26 cellular contexts compared by ENCODE assay signal in genomic region chr11:10329356-10329755, GRCh38. TPM values are rescaled to one million over a fixed set of nuclear protein-coding genes. Genes with fewer than 3 reads are reported as not detected.
DNase-seq lines count a peak whose midpoint lies in the region; ATAC-seq and TF ChIP-seq lines count a peak whose summit lies in the region.
"Had no signal": no experiment of that assay in that cellular context is flagged by ENCODE, and none has a peak within 500 bp of the region (broad histone marks: within the 10 kb centered on the region; RNA-seq: fewer than 3 reads in every experiment).

No MANE protein-coding gene starts in this region.

- CTCF ChIA-PET in SK-N-SH (lab: Yijun Ruan, JAX) = interaction anchor here (1.3 to 2.8 kb wide), 2 partner anchors 25 to 406 kb away, joined by 3 to 6 read pairs; partner anchors contain the start of gene ADM

- in situ Hi-C loops in transverse colon (cut with MboI; ENCODE audit: low pct_ligation_motif_present in 1 of 4, low pct_unique_long_range_greater_than_20kb in 1 of 4, low sequenced_read_pairs in 3 of 4) = loop anchor here in 1 of 4 donors (10.0 kb wide), 1 partner anchor 575 kb away; no protein-coding TSS in a partner anchor

- no peak overlapping the region for H3K4me3 ChIP-seq in SK-N-SH (ENCODE audit: low read depth in 2 of 2, low read length in 1 of 2)
- H3K4me3 ChIP-seq in coronary artery = no peak overlapping the region
- H3K4me3 ChIP-seq in transverse colon = no peak overlapping the region
- H3K4me3 ChIP-seq: GM23338, heart right ventricle, K562, pancreas, right lobe of liver had no signal

- ATAC-seq in SK-N-SH treated with all-trans-retinoic acid at 6 μM for 48 hours (no peak), GM18502 (IDR thresholded peaks at IDR 0.05; ENCODE audit: poor library complexity, unreplicated experiment) (no peak)
- ATAC-seq: activated CD4-positive, alpha-beta T cell treated with anti-CD3 and anti-CD28 coated beads for 36 hours; activated T-cell treated with anti-CD3 and anti-CD28 coated beads, Interleukin-2, amount 50 U/mL, for 4 hours; GM23338; K562; left colon; T-helper 17 cell had no signal

- 100% methylated on average over 2 of the region's 2 CpGs for WGBS in SK-N-SH (ENCODE audit: low lambda C conversion rate)
- 100% methylated on average over 2 of the region's 2 CpGs; no CpG with 5 or more reads in 1 of the 2 donors for WGBS in transverse colon (ENCODE audit: low coverage in 1 of 2), 2 donors

- POLR2A ChIA-PET in SK-N-SH (lab: Yijun Ruan, JAX) = no interaction called here

- no peaks in the 10 kb centered on the region for H3K36me3 Mint-ChIP-seq in mesothelial cell of epicardium
- H3K36me3 Mint-ChIP-seq: naive thymus-derived CD4-positive, alpha-beta T cell had no signal

- peaks cover 2% of the 10 kb centered on the region for H3K27me3 Mint-ChIP-seq in mesothelial cell of epicardium (ENCODE audit: low read depth)

- no peaks in the 10 kb centered on the region for H3K79me2 ChIP-seq in SK-N-SH (ENCODE audit: insufficient read depth)

- no peak overlapping the region for H3K4me3 Mint-ChIP-seq in mesothelial cell of epicardium
- H3K4me3 Mint-ChIP-seq: activated CD4-positive, alpha-beta T cell treated with anti-CD3 and anti-CD28 coated beads for 36 hours; activated T-cell treated with anti-CD3 and anti-CD28 coated beads, Interleukin-2, amount 50 U/mL, for 4 hours; GM23338; naive thymus-derived CD4-positive, alpha-beta T cell; stimulated activated naive CD8-positive, alpha-beta T cell treated with anti-CD3 and anti-CD28 coated beads, Interleukin-15, Interleukin-2, amounts not matched to agents 100 ng/mL and 50 ng/mL, for 24 hours; T-helper 17 cell had no signal

- H3K4me1 ChIP-seq in SK-N-SH (ENCODE audit: control insufficient read depth in 1 of 2, insufficient read depth in 2 of 2, low read depth in 1 of 2, low read length in 1 of 2) = peaks cover 4 to 42% of the 10 kb centered on the region in 2 experiments
- peaks cover 5 to 41% (median 30%) of the 10 kb centered on the region in 4 donors for H3K4me1 ChIP-seq in transverse colon

- H3K36me3 ChIP-seq in SK-N-SH (replicated peaks in 1 of 2; ENCODE audit: control insufficient read depth in 1 of 2, insufficient read depth in 2 of 2, low read length in 1 of 2) (no peaks in the 10 kb centered on the region), transverse colon (no peaks in the 10 kb centered on the region)
- H3K36me3 ChIP-seq: heart right ventricle, pancreas, right lobe of liver had no signal

- H4K20me1 ChIP-seq in SK-N-SH (ENCODE audit: insufficient read depth) = no peaks in the 10 kb centered on the region

- TF ChIP-seq POLR2A in transverse colon (IDR thresholded peaks at IDR 0.05) = no peak

- TF ChIP-seq CTCF in SK-N-SH (IDR thresholded peaks at IDR 0.05) = no peak
- no peak for TF ChIP-seq CTCF in coronary artery (IDR thresholded peaks at IDR 0.05)
- TF ChIP-seq CTCF in mesothelial cell of epicardium (IDR thresholded peaks at IDR 0.05; ENCODE audit: unreplicated experiment) = no peak
- no peak for TF ChIP-seq CTCF in transverse colon (IDR thresholded peaks at IDR 0.05)

- TF ChIP-seq EP300 in SK-N-SH (IDR thresholded peaks at IDR 0.05; ENCODE audit: borderline replicate concordance in 1 of 2, low read depth in 1 of 2, low read length in 1 of 2) (no peak), transverse colon (IDR thresholded peaks at IDR 0.05; ENCODE audit: low read depth) (no peak)

- intact Hi-C loops in transverse colon (cut with DNase I; ENCODE audit: low total_unique reads) = no loop called here

- H3K9me2 ChIP-seq in SK-N-SH = no peaks in the 10 kb centered on the region

- peak overlapping the region; percentile 30; the same call in 1 of the 2 replicates for H3K4me2 ChIP-seq in SK-N-SH
- H3K4me2 ChIP-seq: GM23338 had no signal

- peaks cover 16% of the 10 kb centered on the region for H3K4me1 Mint-ChIP-seq in mesothelial cell of epicardium
- H3K4me1 Mint-ChIP-seq: activated CD4-positive, alpha-beta T cell treated with anti-CD3 and anti-CD28 coated beads for 36 hours; naive thymus-derived CD4-positive, alpha-beta T cell; T-helper 17 cell had no signal

- no peak for TF ChIP-seq RAD21 in SK-N-SH (IDR thresholded peaks at IDR 0.05; ENCODE audit: low read length)

- H3K27ac ChIP-seq in SK-N-SH (ENCODE audit: low read depth in 2 of 2, low read length in 1 of 2) (peak overlapping the region in 1 of 2 experiments; percentile 81; a peak in 2 of 4 replicates), coronary artery (peak overlapping the region; percentile 3 to 42), transverse colon (peak overlapping the region in 3 of 4 donors; percentile 69 to 81 (median 70))
- H3K27ac ChIP-seq: 22Rv1 had no signal

- H3F3A ChIP-seq in SK-N-SH (replicated peaks; ENCODE audit: insufficient read depth) = peaks cover 48% of the 10 kb centered on the region

- no peaks in the 10 kb centered on the region for H3K9me3 ChIP-seq in SK-N-SH
- H3K9me3 ChIP-seq in transverse colon = no peaks in the 10 kb centered on the region
- H3K9me3 ChIP-seq: pancreas, right lobe of liver had no signal

- H2AFZ ChIP-seq in SK-N-SH (ENCODE audit: low read depth) = no peak overlapping the region

- peak overlapping the region; percentile 75 for H3K27ac Mint-ChIP-seq in mesothelial cell of epicardium
- H3K27ac Mint-ChIP-seq: activated CD4-positive, alpha-beta T cell treated with anti-CD3 and anti-CD28 coated beads for 36 hours; GM23338; naive thymus-derived CD4-positive, alpha-beta T cell; stimulated activated naive CD8-positive, alpha-beta T cell treated with anti-CD3 and anti-CD28 coated beads, Interleukin-15, Interleukin-2, amounts not matched to agents 100 ng/mL and 50 ng/mL, for 24 hours; T-helper 17 cell had no signal

- DNase-seq in SK-N-SH (no peak), coronary artery (ENCODE audit: low spot score) (no peak), mesothelial cell of epicardium (ENCODE audit: low spot score in 2 of 2, unreplicated experiment in 2 of 2) (no peak), transverse colon (no peak), HT-29 (ENCODE audit: low spot score) (no peak)
- DNase-seq in activated CD4-positive, alpha-beta T cell treated with anti-CD3 and anti-CD28 coated beads, Interleukin-2, amount 50 U/mL, for 1 hour = no peak
- DNase-seq: activated CD4-positive, alpha-beta T cell treated with anti-CD3 and anti-CD28 coated beads for 36 hours; activated naive CD4-positive, alpha-beta T cell; activated T-cell treated with anti-CD3 and anti-CD28 coated beads, Interleukin-2, amount 50 U/mL, for 4 hours; GDM1; heart right ventricle; left colon; MM.1S; naive thymus-derived CD4-positive, alpha-beta T cell; NCI-H1436; NCI-H510A treated with DMSO at 0.1 percent for 48 hours; right lobe of liver; T-helper 17 cell; trophoblast cell had no signal

- no peaks in the 10 kb centered on the region for H3K9me3 Mint-ChIP-seq in mesothelial cell of epicardium
- H3K9me3 Mint-ChIP-seq: activated T-cell treated with anti-CD3 and anti-CD28 coated beads, Interleukin-2, amount 50 U/mL, for 4 hours; stimulated activated naive CD8-positive, alpha-beta T cell treated with anti-CD3 and anti-CD28 coated beads, Interleukin-15, Interleukin-2, amounts not matched to agents 100 ng/mL and 50 ng/mL, for 24 hours had no signal

- H3K27me3 ChIP-seq in SK-N-SH (ENCODE audit: insufficient read depth) (no peaks in the 10 kb centered on the region), transverse colon (no peaks in the 10 kb centered on the region)
- H3K27me3 ChIP-seq: heart right ventricle, pancreas, right lobe of liver had no signal

- no peak overlapping the region; the same call in 1 of the 2 replicates for H3K9ac ChIP-seq in SK-N-SH

TF ChIP-seq in SK-N-SH, 30 proteins besides CTCF, POLR2A, EP300 and RAD21 (continues in another document):
- TF ChIP-seq GATA2 (CRISPR knock-in tag; IDR thresholded peaks at IDR 0.05) = no peak
- TF ChIP-seq FOSL2 (IDR thresholded peaks at IDR 0.05; ENCODE audit: borderline replicate concordance, low read depth) = no peak
- no peak for TF ChIP-seq NRF1 (IDR thresholded peaks at IDR 0.05; ENCODE audit: low read depth, low read length)

TF ChIP-seq in SK-N-SH treated with all-trans-retinoic acid at 6 μM for 48 hours, 23 proteins besides CTCF, POLR2A, EP300 and RAD21 (continues in another document):
- TF ChIP-seq TCF4 (CRISPR knock-in tag; IDR thresholded peaks at IDR 0.05; ENCODE audit: borderline replicate concordance) (no peak), ARNTL (CRISPR knock-in tag; IDR thresholded peaks at IDR 0.05; ENCODE audit: borderline replicate concordance, low read depth) (no peak), ZFP30 (CRISPR knock-in tag; IDR thresholded peaks at IDR 0.05) (no peak), CREB5 (CRISPR knock-in tag; IDR thresholded peaks at IDR 0.05; ENCODE audit: low read depth) (no peak), PPARA (CRISPR knock-in tag; IDR thresholded peaks at IDR 0.05; ENCODE audit: borderline replicate concordance) (no peak)

RNA-seq across cellular contexts. Expression of gene ADM, which starts 24.5 kb away (rescaled TPM):
- polyA plus RNA-seq in SK-N-SH (2012; rRNA removed) = 35.4 and 50.6 TPM in 2 replicates
- polyA plus RNA-seq in SK-N-SH (2012; cell fraction: cytosol; rRNA removed) = 26.5 and 32.6 TPM in 2 replicates
- 75.7 and 120 TPM in 2 replicates for polyA plus RNA-seq in SK-N-SH (2012; cell fraction: nucleus; rRNA removed)
- total RNA-seq in mesothelial cell of epicardium (12.8 to 13.8 TPM (median 13.3 TPM) in 3 replicates), transverse colon (100 to 1,000 TPM in 3 of 4 donors, 10 to 100 TPM in 1; 51.9 to 235 (median 157) TPM)
- total RNA-seq in HT-29 (2014; rRNA removed; shearing (Covaris generic)) = 33.3 and 37.6 TPM in 2 replicates
- polyA plus RNA-seq: naive thymus-derived CD4-positive, alpha-beta T cell had no signal

RNA-seq across cellular contexts. Expression of gene SBF2, which starts 35.3 kb away (rescaled TPM):
- polyA plus RNA-seq in SK-N-SH (2012; rRNA removed) = 23.0 and 36.4 TPM in 2 replicates
- 25.1 and 28.5 TPM in 2 replicates for polyA plus RNA-seq in SK-N-SH (2012; cell fraction: cytosol; rRNA removed)
- polyA plus RNA-seq in SK-N-SH (2012; cell fraction: nucleus; rRNA removed) = 25.4 and 58.1 TPM in 2 replicates
- total RNA-seq in mesothelial cell of epicardium = 44.7 to 58.4 TPM (median 53.1 TPM) in 3 replicates
- 10 to 100 TPM; 46.4 to 71.0 (median 54.8) TPM for total RNA-seq in transverse colon
- 24.4 and 27.1 TPM in 2 replicates for total RNA-seq in HT-29 (2014; rRNA removed; shearing (Covaris generic))
